In genomic region chr1:230642263-230642959, GRCh38 we compare ENCODE assay signal across 8 cellular contexts. TPM values are rescaled to one million over a fixed set of nuclear protein-coding genes. Genes with fewer than 3 reads are reported as not detected.
A peak's percentile ranks its signal among the peaks of the same experiment; 100 is the strongest.
DNase-seq lines count a peak whose midpoint lies in the region; ATAC-seq and TF ChIP-seq lines count a peak whose summit lies in the region.

COG2 (plus strand) TSS chr1:230642481; CDS start chr1:230642607, 126 bp downstream.

- H3K4me1 ChIP-seq in thymus (ENCODE audit: control insufficient read depth, insufficient read depth, low read length): peaks cover 13% of the 10 kb centered on the region

- TF ChIP-seq POLR2A in GM10847 (IDR thresholded peaks at IDR 0.05; ENCODE audit: extremely low read depth, insufficient read length) (peak; percentile 71), NB4 (IDR thresholded peaks at IDR 0.05; ENCODE audit: extremely low read depth, insufficient read length) (peak; percentile 74)

- WGBS in thymus: under 1% methylated on average over 62 of the region's 62 CpGs

- peaks cover 4 to 14% of the 10 kb centered on the region in 2 donors for H3K36me3 Mint-ChIP-seq in activated naive CD4-positive, alpha-beta T cell treated with anti-CD3 and anti-CD28 coated beads, Interleukin-2, amount 50 U/mL, for 72 hours
- H3K36me3 Mint-ChIP-seq in osteocyte (ENCODE audit: unreplicated experiment): no peaks in the 10 kb centered on the region

- peak; percentile 96 for DNase-seq in NB4 (ENCODE audit: low read depth)
- DNase-seq in activated naive CD4-positive, alpha-beta T cell treated with anti-CD3 and anti-CD28 coated beads, Interleukin-2, amount 50 U/mL, for 72 hours (ENCODE audit: low spot score in 2 of 2): peak; percentile 94 to 100
- peak; percentile 94 for DNase-seq in glomerular visceral epithelial cell (ENCODE audit: extremely low spot score)
- DNase-seq in osteocyte (ENCODE audit: extremely low spot score, unreplicated experiment): peak; percentile 99

- H3K36me3 ChIP-seq in thymus (ENCODE audit: control insufficient read depth, insufficient read depth): peaks cover 5% of the 10 kb centered on the region

- H3K4me3 ChIP-seq in NB4 (ENCODE audit: low read depth, low read length) (peak within 1 kb of the TSS; percentile 94), thymus (ENCODE audit: low read length) (peak within 1 kb of the TSS; percentile 87)

- H3K27me3 ChIP-seq in thymus (ENCODE audit: control insufficient read depth, insufficient read depth): no peaks in the 10 kb centered on the region

- peak; percentile 95 for ATAC-seq in HG02571 (IDR thresholded peaks at IDR 0.05; ENCODE audit: unreplicated experiment)
- peak; percentile 99 for ATAC-seq in SK-N-SH treated with all-trans-retinoic acid at 6 μM for 48 hours
- ATAC-seq in activated naive CD4-positive, alpha-beta T cell treated with anti-CD3 and anti-CD28 coated beads, Interleukin-2, amount 50 U/mL, for 72 hours: peak; percentile 93 to 95

- no peaks in the 10 kb centered on the region for H3K9me3 ChIP-seq in thymus (ENCODE audit: control insufficient read depth)

- peaks cover 31% of the 10 kb centered on the region for H3K27me3 Mint-ChIP-seq in osteocyte (ENCODE audit: unreplicated experiment)

- no peaks in the 10 kb centered on the region for H3K9me3 Mint-ChIP-seq in activated naive CD4-positive, alpha-beta T cell treated with anti-CD3 and anti-CD28 coated beads, Interleukin-2, amount 50 U/mL, for 72 hours
- no peaks in the 10 kb centered on the region for H3K9me3 Mint-ChIP-seq in osteocyte (ENCODE audit: unreplicated experiment)

- peak; percentile 73 for TF ChIP-seq CTCF in NB4 (IDR thresholded peaks at IDR 0.05; ENCODE audit: low read depth, low read length)
- peak; percentile 100 for TF ChIP-seq CTCF in osteocyte (IDR thresholded peaks at IDR 0.05)

- H3K4me1 Mint-ChIP-seq in osteocyte (ENCODE audit: unreplicated experiment): peaks cover 22% of the 10 kb centered on the region

- H3K27ac Mint-ChIP-seq in activated naive CD4-positive, alpha-beta T cell treated with anti-CD3 and anti-CD28 coated beads, Interleukin-2, amount 50 U/mL, for 72 hours: peak within 1 kb of the TSS; percentile 89 to 94
- peak within 1 kb of the TSS; percentile 91 for H3K27ac Mint-ChIP-seq in osteocyte (ENCODE audit: unreplicated experiment)

- H3K27ac ChIP-seq in thymus (ENCODE audit: low read depth): peak within 1 kb of the TSS; percentile 91

- H3K4me3 Mint-ChIP-seq in osteocyte (ENCODE audit: unreplicated experiment): peak within 1 kb of the TSS; percentile 99

TF ChIP-seq in SK-N-SH treated with all-trans-retinoic acid at 6 μM for 48 hours, 23 proteins besides CTCF, POLR2A, EP300 and RAD21:
- TF ChIP-seq SNAI2 (CRISPR knock-in tag; IDR thresholded peaks at IDR 0.05): no peak
- TF ChIP-seq ARNTL (CRISPR knock-in tag; IDR thresholded peaks at IDR 0.05; ENCODE audit: borderline replicate concordance, low read depth): no peak
- peak; percentile 29; the same call in 1 of the 2 replicates for TF ChIP-seq POU6F1 (CRISPR knock-in tag; IDR thresholded peaks at IDR 0.05; ENCODE audit: borderline replicate concordance, low read depth)
- no peak for TF ChIP-seq RARB (CRISPR knock-in tag; IDR thresholded peaks at IDR 0.05)
- TF ChIP-seq ZFP3 (CRISPR knock-in tag; IDR thresholded peaks at IDR 0.05): peak; percentile 37; the same call in 1 of the 2 replicates
- no peak for TF ChIP-seq TSHZ2 (CRISPR knock-in tag; IDR thresholded peaks at IDR 0.05)

RNA-seq across cellular contexts. Expression of gene COG2, which starts in this region (rescaled TPM):
- total RNA-seq in activated naive CD4-positive, alpha-beta T cell treated with anti-CD3 and anti-CD28 coated beads, Interleukin-2, amount 50 U/mL, for 72 hours: 10 to 100 TPM in 1 of 2 donors, 1 to 10 TPM in 1; 9.8 to 30.8 TPM
- total RNA-seq in osteocyte: 22.0 and 24.1 TPM in 2 replicates
- polyA plus RNA-seq in thymus: 20.1 TPM

Comparison
In these comparisons a context has a peak if more than half of its experiments do, and no peak if none do; other contexts are left out.
1. Peak in every context shown above with its lines: DNase-seq, ATAC-seq, H3K4me3 ChIP-seq and H3K27ac ChIP-seq.